Comparison of ENCODE assay signal across 19 cellular contexts in the genomic region with DNA sequence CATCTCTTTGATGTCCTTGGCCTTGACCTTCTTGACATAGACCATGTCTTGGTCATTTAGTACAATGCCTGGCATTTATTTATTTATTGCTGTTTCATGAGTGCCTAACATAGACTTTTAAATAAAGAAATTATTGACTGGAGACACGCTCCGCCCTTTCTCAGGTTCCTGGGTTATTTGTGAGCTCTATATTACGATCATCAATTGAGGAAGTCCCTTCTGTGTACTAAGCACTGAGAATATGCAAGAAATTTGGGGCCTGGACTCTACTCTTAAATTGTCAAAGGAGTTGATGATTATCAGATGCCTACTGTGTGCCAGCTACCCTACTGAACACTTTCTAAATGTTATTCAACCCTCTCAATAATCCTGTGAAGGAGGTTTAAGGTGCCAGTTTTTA. TPM values are rescaled to one million over a fixed set of nuclear protein-coding genes. Genes with fewer than 3 reads are reported as not detected.
DNase-seq lines count a peak whose midpoint lies in the region.
"Had no signal": no experiment of that assay in that cellular context is flagged by ENCODE, and none has a peak within 500 bp of the region (broad histone marks: within the 10 kb centered on the region; RNA-seq: fewer than 3 reads in every experiment).

No MANE protein-coding gene starts in this region.

- H3K4me1 Mint-ChIP-seq in activated naive CD4-positive, alpha-beta T cell treated with anti-CD3 and anti-CD28 coated beads, Interleukin-2, amount 50 U/mL, for 24 hours: peaks cover 64% of the 10 kb centered on the region
- H3K4me1 Mint-ChIP-seq in activated naive CD4-positive, alpha-beta T cell treated with anti-CD3 and anti-CD28 coated beads, Interleukin-2, amount 10 ng/mL, durations not matched to agents 7 days and 5 days: peaks cover 48% of the 10 kb centered on the region
- peaks cover 50% of the 10 kb centered on the region for H3K4me1 Mint-ChIP-seq in activated T-helper 2 cell treated with anti-CD3 and anti-CD28 coated beads, Interferon-gamma antibody, Interleukin-2, Interleukin-4, amounts not matched to agents 10 μg/mL and 5 μg/mL and 100 μg/mL, durations not matched to agents 14 hours and 24 hours and 36 hours (ENCODE audit: low read depth)
- H3K4me1 Mint-ChIP-seq in dendritic cell treated with granulocyte-macrophage colony-stimulating factor and Interleukin-4, amounts not matched to agents 40 ng/mL and 50 ng/mL, for 4 days (ENCODE audit: low read depth): peaks cover 60% of the 10 kb centered on the region

- peak overlapping the region; percentile 80 for H3K27ac Mint-ChIP-seq in activated naive CD4-positive, alpha-beta T cell treated with anti-CD3 and anti-CD28 coated beads, Interleukin-2, amount 50 U/mL, for 24 hours
- no peak overlapping the region for H3K27ac Mint-ChIP-seq in activated naive CD4-positive, alpha-beta T cell treated with anti-CD3 and anti-CD28 coated beads, Interleukin-2, amount 10 ng/mL, durations not matched to agents 7 days and 5 days
- H3K27ac Mint-ChIP-seq in activated T-helper 2 cell treated with anti-CD3 and anti-CD28 coated beads, Interferon-gamma antibody, Interleukin-2, Interleukin-4, amounts not matched to agents 10 μg/mL and 5 μg/mL and 100 μg/mL, durations not matched to agents 14 hours and 24 hours and 36 hours: peak overlapping the region; percentile 88
- H3K27ac Mint-ChIP-seq in dendritic cell treated with granulocyte-macrophage colony-stimulating factor and Interleukin-4, amounts not matched to agents 40 ng/mL and 50 ng/mL, for 4 days: peak overlapping the region; percentile 63

- H3K36me3 Mint-ChIP-seq in activated naive CD4-positive, alpha-beta T cell treated with anti-CD3 and anti-CD28 coated beads, Interleukin-2, amount 50 U/mL, for 24 hours: peaks cover 10% of the 10 kb centered on the region
- H3K36me3 Mint-ChIP-seq in activated naive CD4-positive, alpha-beta T cell treated with anti-CD3 and anti-CD28 coated beads, Interleukin-2, amount 10 ng/mL, durations not matched to agents 7 days and 5 days: peaks cover 7% of the 10 kb centered on the region
- H3K36me3 Mint-ChIP-seq in activated T-helper 2 cell treated with anti-CD3 and anti-CD28 coated beads, Interferon-gamma antibody, Interleukin-2, Interleukin-4, amounts not matched to agents 10 μg/mL and 5 μg/mL and 100 μg/mL, durations not matched to agents 14 hours and 24 hours and 36 hours (ENCODE audit: low read depth): peaks cover 22% of the 10 kb centered on the region
- H3K36me3 Mint-ChIP-seq in dendritic cell treated with granulocyte-macrophage colony-stimulating factor and Interleukin-4, amounts not matched to agents 40 ng/mL and 50 ng/mL, for 4 days (ENCODE audit: low read depth): peaks cover 36% of the 10 kb centered on the region

- DNase-seq in activated naive CD4-positive, alpha-beta T cell treated with anti-CD3 and anti-CD28 coated beads, Interleukin-2, amount 10 ng/mL, durations not matched to agents 7 days and 5 days: no peak
- no peak for DNase-seq in activated T-helper 2 cell treated with anti-CD3 and anti-CD28 coated beads, Interferon-gamma antibody, Interleukin-2, Interleukin-4, amounts not matched to agents 10 μg/mL and 5 μg/mL and 100 μg/mL, durations not matched to agents 14 hours and 24 hours and 36 hours (ENCODE audit: low spot score)
- DNase-seq in HuH-7 (ENCODE audit: low spot score) (no peak), UCSD-AML1 (lab: John Stamatoyannopoulos, UW; ENCODE audit: unreplicated experiment) (no peak), NCI-H1417 treated with DMSO at 0.1 percent for 48 hours (lab: John Stamatoyannopoulos, UW) (no peak)
- DNase-seq: CD4-positive, alpha-beta T cell; DND-41; H7; Karpas-422; NCI-H1048; NCI-H1436; NCI-H187 treated with DMSO at 0.1 percent for 48 hours; NCI-H2227 treated with DMSO at 0.1 percent for 48 hours; NCI-H510A treated with DMSO at 0.1 percent for 48 hours; NCI-H748 treated with DMSO at 0.1 percent for 48 hours; PC-9; SHP77 treated with DMSO at 0.1 percent for 48 hours had no signal

- H3K9me3 Mint-ChIP-seq in activated naive CD4-positive, alpha-beta T cell treated with anti-CD3 and anti-CD28 coated beads, Interleukin-2, amount 50 U/mL, for 24 hours: peaks cover 5% of the 10 kb centered on the region
- peaks cover 6% of the 10 kb centered on the region for H3K9me3 Mint-ChIP-seq in activated naive CD4-positive, alpha-beta T cell treated with anti-CD3 and anti-CD28 coated beads, Interleukin-2, amount 10 ng/mL, durations not matched to agents 7 days and 5 days
- peaks cover 7% of the 10 kb centered on the region for H3K9me3 Mint-ChIP-seq in activated T-helper 2 cell treated with anti-CD3 and anti-CD28 coated beads, Interferon-gamma antibody, Interleukin-2, Interleukin-4, amounts not matched to agents 10 μg/mL and 5 μg/mL and 100 μg/mL, durations not matched to agents 14 hours and 24 hours and 36 hours
- H3K9me3 Mint-ChIP-seq in dendritic cell treated with granulocyte-macrophage colony-stimulating factor and Interleukin-4, amounts not matched to agents 40 ng/mL and 50 ng/mL, for 4 days: peaks cover 10% of the 10 kb centered on the region
- H3K9me3 Mint-ChIP-seq: CD4-positive, alpha-beta T cell had no signal

- no peaks in the 10 kb centered on the region for H3K27me3 Mint-ChIP-seq in activated naive CD4-positive, alpha-beta T cell treated with anti-CD3 and anti-CD28 coated beads, Interleukin-2, amount 50 U/mL, for 24 hours
- no peaks in the 10 kb centered on the region for H3K27me3 Mint-ChIP-seq in activated naive CD4-positive, alpha-beta T cell treated with anti-CD3 and anti-CD28 coated beads, Interleukin-2, amount 10 ng/mL, durations not matched to agents 7 days and 5 days
- no peaks in the 10 kb centered on the region for H3K27me3 Mint-ChIP-seq in activated T-helper 2 cell treated with anti-CD3 and anti-CD28 coated beads, Interferon-gamma antibody, Interleukin-2, Interleukin-4, amounts not matched to agents 10 μg/mL and 5 μg/mL and 100 μg/mL, durations not matched to agents 14 hours and 24 hours and 36 hours (ENCODE audit: low read depth)
- no peaks in the 10 kb centered on the region for H3K27me3 Mint-ChIP-seq in dendritic cell treated with granulocyte-macrophage colony-stimulating factor and Interleukin-4, amounts not matched to agents 40 ng/mL and 50 ng/mL, for 4 days
- H3K27me3 Mint-ChIP-seq: CD4-positive, alpha-beta T cell had no signal

- CTCF ChIA-PET in activated naive CD4-positive, alpha-beta T cell treated with anti-CD3 and anti-CD28 coated beads, Interleukin-2, amount 10 ng/mL, durations not matched to agents 7 days and 5 days (lab: Charles Lee): interaction anchor here (1.1 to 1.6 kb wide), 2 partner anchors 8 to 44 kb away, joined by 3 to 5 read pairs; no protein-coding TSS in a partner anchor

- intact Hi-C loops in activated T-helper 2 cell treated with anti-CD3 and anti-CD28 coated beads, Interferon-gamma antibody, Interleukin-2, Interleukin-4, amounts not matched to agents 10 μg/mL and 5 μg/mL and 100 μg/mL, durations not matched to agents 14 hours and 24 hours and 36 hours (cut with micrococcal nuclease): loop anchor here (2.0 kb wide), 2 partner anchors 14 to 26 kb away; no protein-coding TSS in a partner anchor
- intact Hi-C loops in dendritic cell treated with granulocyte-macrophage colony-stimulating factor and Interleukin-4, amounts not matched to agents 40 ng/mL and 50 ng/mL, for 4 days (cut with micrococcal nuclease): no loop called here

- peak overlapping the region; percentile 8 for H3K4me3 Mint-ChIP-seq in activated naive CD4-positive, alpha-beta T cell treated with anti-CD3 and anti-CD28 coated beads, Interleukin-2, amount 50 U/mL, for 24 hours
- no peak overlapping the region for H3K4me3 Mint-ChIP-seq in activated naive CD4-positive, alpha-beta T cell treated with anti-CD3 and anti-CD28 coated beads, Interleukin-2, amount 10 ng/mL, durations not matched to agents 7 days and 5 days
- H3K4me3 Mint-ChIP-seq in activated T-helper 2 cell treated with anti-CD3 and anti-CD28 coated beads, Interferon-gamma antibody, Interleukin-2, Interleukin-4, amounts not matched to agents 10 μg/mL and 5 μg/mL and 100 μg/mL, durations not matched to agents 14 hours and 24 hours and 36 hours (ENCODE audit: low read depth): no peak overlapping the region
- H3K4me3 Mint-ChIP-seq in dendritic cell treated with granulocyte-macrophage colony-stimulating factor and Interleukin-4, amounts not matched to agents 40 ng/mL and 50 ng/mL, for 4 days: no peak overlapping the region
- H3K4me3 Mint-ChIP-seq: CD4-positive, alpha-beta T cell had no signal

RNA-seq across cellular contexts. Expression of a gene that starts 19.7 kb away (rescaled TPM):
- 23.5 and 23.6 TPM in 2 replicates for total RNA-seq in activated T-helper 2 cell treated with anti-CD3 and anti-CD28 coated beads, Interferon-gamma antibody, Interleukin-2, Interleukin-4, amounts not matched to agents 10 μg/mL and 5 μg/mL and 100 μg/mL, durations not matched to agents 14 hours and 24 hours and 36 hours

RNA-seq across cellular contexts. Expression of a gene that starts 38.4 kb away (rescaled TPM):
- total RNA-seq in activated T-helper 2 cell treated with anti-CD3 and anti-CD28 coated beads, Interferon-gamma antibody, Interleukin-2, Interleukin-4, amounts not matched to agents 10 μg/mL and 5 μg/mL and 100 μg/mL, durations not matched to agents 14 hours and 24 hours and 36 hours: 86.8 and 90.9 TPM in 2 replicates
